ENCODE assay signal across 18 cellular contexts in the genomic region with DNA sequence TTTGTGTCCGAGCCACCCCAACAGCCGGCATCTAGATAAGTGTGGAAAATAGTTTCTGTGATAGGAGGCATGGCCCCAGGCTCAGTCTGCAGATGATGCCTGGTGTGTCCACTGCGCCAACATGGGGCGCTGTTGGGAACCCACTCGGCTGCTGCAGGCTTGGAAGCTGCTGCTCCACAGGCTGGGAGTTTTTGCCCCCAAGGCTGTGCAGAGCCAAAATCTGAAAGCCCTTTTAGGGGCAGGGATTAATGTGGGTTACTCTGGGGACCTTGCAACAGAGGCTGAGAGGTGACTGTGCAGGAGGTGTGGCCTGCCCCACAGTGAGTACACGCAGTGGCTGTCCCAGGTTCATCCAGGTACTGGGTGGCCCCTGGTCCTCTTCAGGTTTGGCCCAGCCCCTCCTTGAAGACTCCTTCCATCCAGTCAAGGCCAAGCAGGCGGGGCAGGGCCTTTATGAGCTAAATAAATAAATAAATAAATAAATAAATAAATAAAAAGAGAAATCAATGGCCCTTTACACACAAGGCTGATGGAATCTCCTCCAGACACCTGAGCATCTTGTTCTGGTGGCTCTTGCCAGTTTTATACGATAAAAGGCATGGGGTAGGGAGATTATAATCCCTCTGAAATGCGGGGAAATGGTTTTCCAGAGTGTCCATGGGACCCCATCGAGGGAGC.
DNase-seq lines count a peak whose midpoint lies in the region; ATAC-seq and TF ChIP-seq lines count a peak whose summit lies in the region.
"Had no signal": no experiment of that assay in that cellular context is flagged by ENCODE, and none has a peak within 500 bp of the region (broad histone marks: within the 10 kb centered on the region; RNA-seq: fewer than 3 reads in every experiment).

No MANE protein-coding gene starts in this region.

- no peak overlapping the region for H3K4me3 ChIP-seq in SK-N-SH (ENCODE audit: low read depth in 2 of 2, low read length in 1 of 2)
- no peak overlapping the region for H3K4me3 ChIP-seq in OCI-LY3 (ENCODE audit: low read length)
- H3K4me3 ChIP-seq in retinal pigment epithelial cell (ENCODE audit: low read length) = no peak overlapping the region
- H3K4me3 ChIP-seq: GM12878, ovary had no signal

- H3K4me2 ChIP-seq in SK-N-SH (no peak overlapping the region), OCI-LY3 (ENCODE audit: low read length) (no peak overlapping the region)

- no peak overlapping the region for H2AFZ ChIP-seq in SK-N-SH (ENCODE audit: low read depth)
- H2AFZ ChIP-seq in OCI-LY3 (ENCODE audit: low read depth, low read length) = no peak overlapping the region

- no peaks in the 10 kb centered on the region for H4K20me1 ChIP-seq in SK-N-SH (ENCODE audit: insufficient read depth)
- H4K20me1 ChIP-seq in OCI-LY3 (ENCODE audit: insufficient read depth, low read length) = no peaks in the 10 kb centered on the region; the same call in 1 of the 2 replicates

- DNase-seq in SK-N-SH (peak; percentile 60), retinal pigment epithelial cell (ENCODE audit: low read depth) (no peak)
- DNase-seq in activated CD4-positive, CD25-positive, alpha-beta regulatory T cell (lab: John Stamatoyannopoulos, UW) = no peak
- no peak for DNase-seq in stimulated activated CD4-positive, alpha-beta T cell treated with anti-CD3 and anti-CD28 coated beads, Interleukin-2, amount 100 ng/mL, for 24 hours
- DNase-seq: 8988T, EL, glutamatergic neuron, kidney glomerular epithelial cell, NCI-H1436 treated with DMSO at 0.1 percent for 48 hours, T-helper 1 cell had no signal

- CTCF ChIA-PET in SK-N-SH (lab: Yijun Ruan, JAX) = interaction anchor here (1.7 kb wide), 1 partner anchor 11 kb away, joined by 6 read pairs; no protein-coding TSS in a partner anchor

- no peaks in the 10 kb centered on the region for H3K9me2 ChIP-seq in SK-N-SH

- peaks cover 23% of the 10 kb centered on the region for H3K79me2 ChIP-seq in SK-N-SH (ENCODE audit: insufficient read depth)
- no peaks in the 10 kb centered on the region for H3K79me2 ChIP-seq in OCI-LY3 (ENCODE audit: low read length)

- H3K36me3 ChIP-seq in SK-N-SH (replicated peaks in 1 of 2; ENCODE audit: control insufficient read depth in 1 of 2, insufficient read depth in 2 of 2, low read length in 1 of 2) (peaks cover 9 to 13% of the 10 kb centered on the region in 2 experiments), OCI-LY3 (replicated peaks; ENCODE audit: low read depth, low read length) (peaks cover 5% of the 10 kb centered on the region)
- H3K36me3 ChIP-seq: ovary had no signal

- H3K9me3 ChIP-seq in SK-N-SH = no peaks in the 10 kb centered on the region
- H3K9me3 ChIP-seq in OCI-LY3 (ENCODE audit: insufficient read depth, low read length) = no peaks in the 10 kb centered on the region
- H3K9me3 ChIP-seq: ovary had no signal

- POLR2A ChIA-PET in SK-N-SH (lab: Yijun Ruan, JAX) = no interaction called here

- H3K4me1 ChIP-seq in SK-N-SH (ENCODE audit: control insufficient read depth in 1 of 2, insufficient read depth in 2 of 2, low read depth in 1 of 2, low read length in 1 of 2) (peaks cover 31 to 37% of the 10 kb centered on the region in 2 experiments; a peak in 3 of 4 replicates), OCI-LY3 (ENCODE audit: low read length) (peaks cover 21% of the 10 kb centered on the region)

- no peak for TF ChIP-seq EP300 in SK-N-SH (IDR thresholded peaks at IDR 0.05; ENCODE audit: borderline replicate concordance in 1 of 2, low read depth in 1 of 2, low read length in 1 of 2)

- H3F3A ChIP-seq in SK-N-SH (replicated peaks; ENCODE audit: insufficient read depth) = peaks cover 16% of the 10 kb centered on the region

- 96% methylated on average over 10 of the region's 10 CpGs for WGBS in SK-N-SH (ENCODE audit: low lambda C conversion rate)

- H3K27ac ChIP-seq in SK-N-SH (ENCODE audit: low read depth in 2 of 2, low read length in 1 of 2) = no peak overlapping the region
- no peak overlapping the region for H3K27ac ChIP-seq in OCI-LY3 (ENCODE audit: low read length)
- H3K27ac ChIP-seq: HL-60, ovary had no signal

- ATAC-seq in SK-N-SH treated with all-trans-retinoic acid at 6 μM for 48 hours (no peak), esophagus mucosa (peak; percentile 19), HG02884 (IDR thresholded peaks at IDR 0.05; ENCODE audit: unreplicated experiment) (no peak)
- ATAC-seq: CD8-positive, alpha-beta T cell had no signal

- H3K9ac ChIP-seq in SK-N-SH (no peak overlapping the region), OCI-LY3 (ENCODE audit: low read length) (no peak overlapping the region)

- H3K27me3 ChIP-seq in SK-N-SH (ENCODE audit: insufficient read depth) (no peaks in the 10 kb centered on the region), OCI-LY3 (ENCODE audit: low read depth, low read length) (no peaks in the 10 kb centered on the region)
- H3K27me3 ChIP-seq: ovary had no signal

- no peak for TF ChIP-seq RAD21 in SK-N-SH (IDR thresholded peaks at IDR 0.05; ENCODE audit: low read length)

- TF ChIP-seq CTCF in SK-N-SH (IDR thresholded peaks at IDR 0.05) (0 out of 2 replicates have a peak, but pooled peaks have one; percentile 22), OCI-LY3 (IDR thresholded peaks at IDR 0.05; ENCODE audit: low read depth, low read length) (peak; percentile 19; the same call in 1 of the 2 replicates), retinal pigment epithelial cell (conservative IDR thresholded peaks at IDR 0.05; ENCODE audit: low read depth, low read length) (peak; percentile 23)

TF ChIP-seq in SK-N-SH, 30 proteins besides CTCF, POLR2A, EP300 and RAD21 (continues in another document):
- TF ChIP-seq NRF1 (IDR thresholded peaks at IDR 0.05; ENCODE audit: low read depth, low read length) (no peak), RCOR1 (IDR thresholded peaks at IDR 0.05; ENCODE audit: low read length) (no peak), JUND (IDR thresholded peaks at IDR 0.05) (no peak), NFIC (IDR thresholded peaks at IDR 0.05; ENCODE audit: borderline replicate concordance) (no peak), FOXJ3 (CRISPR knock-in tag; IDR thresholded peaks at IDR 0.05) (no peak), TCF12 (IDR thresholded peaks at IDR 0.05) (no peak), FOXM1 (IDR thresholded peaks at IDR 0.05; ENCODE audit: low read depth) (no peak), ELF1 (IDR thresholded peaks at IDR 0.05) (no peak)
- TF ChIP-seq, protein P1, sequence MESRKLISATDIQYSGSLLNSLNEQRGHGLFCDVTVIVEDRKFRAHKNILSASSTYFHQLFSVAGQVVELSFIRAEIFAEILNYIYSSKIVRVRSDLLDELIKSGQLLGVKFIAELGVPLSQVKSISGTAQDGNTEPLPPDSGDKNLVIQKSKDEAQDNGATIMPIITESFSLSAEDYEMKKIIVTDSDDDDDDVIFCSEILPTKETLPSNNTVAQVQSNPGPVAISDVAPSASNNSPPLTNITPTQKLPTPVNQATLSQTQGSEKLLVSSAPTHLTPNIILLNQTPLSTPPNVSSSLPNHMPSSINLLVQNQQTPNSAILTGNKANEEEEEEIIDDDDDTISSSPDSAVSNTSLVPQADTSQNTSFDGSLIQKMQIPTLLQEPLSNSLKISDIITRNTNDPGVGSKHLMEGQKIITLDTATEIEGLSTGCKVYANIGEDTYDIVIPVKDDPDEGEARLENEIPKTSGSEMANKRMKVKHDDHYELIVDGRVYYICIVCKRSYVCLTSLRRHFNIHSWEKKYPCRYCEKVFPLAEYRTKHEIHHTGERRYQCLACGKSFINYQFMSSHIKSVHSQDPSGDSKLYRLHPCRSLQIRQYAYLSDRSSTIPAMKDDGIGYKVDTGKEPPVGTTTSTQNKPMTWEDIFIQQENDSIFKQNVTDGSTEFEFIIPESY (IDR thresholded peaks at IDR 0.05; ENCODE audit: borderline replicate concordance, low read depth) = no peak
- TF ChIP-seq, protein P2, sequence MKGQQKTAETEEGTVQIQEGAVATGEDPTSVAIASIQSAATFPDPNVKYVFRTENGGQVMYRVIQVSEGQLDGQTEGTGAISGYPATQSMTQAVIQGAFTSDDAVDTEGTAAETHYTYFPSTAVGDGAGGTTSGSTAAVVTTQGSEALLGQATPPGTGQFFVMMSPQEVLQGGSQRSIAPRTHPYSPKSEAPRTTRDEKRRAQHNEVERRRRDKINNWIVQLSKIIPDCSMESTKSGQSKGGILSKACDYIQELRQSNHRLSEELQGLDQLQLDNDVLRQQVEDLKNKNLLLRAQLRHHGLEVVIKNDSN (IDR thresholded peaks at IDR 0.05; ENCODE audit: borderline replicate concordance, low read depth) = no peak

TF ChIP-seq in SK-N-SH treated with all-trans-retinoic acid at 6 μM for 48 hours, 23 proteins besides CTCF, POLR2A, EP300 and RAD21 (continues in another document):
- TF ChIP-seq ZC3H10 (CRISPR knock-in tag; IDR thresholded peaks at IDR 0.05) = no peak
- TF ChIP-seq CSDC2 (CRISPR knock-in tag; IDR thresholded peaks at IDR 0.05) = no peak
- TF ChIP-seq, protein P3, sequence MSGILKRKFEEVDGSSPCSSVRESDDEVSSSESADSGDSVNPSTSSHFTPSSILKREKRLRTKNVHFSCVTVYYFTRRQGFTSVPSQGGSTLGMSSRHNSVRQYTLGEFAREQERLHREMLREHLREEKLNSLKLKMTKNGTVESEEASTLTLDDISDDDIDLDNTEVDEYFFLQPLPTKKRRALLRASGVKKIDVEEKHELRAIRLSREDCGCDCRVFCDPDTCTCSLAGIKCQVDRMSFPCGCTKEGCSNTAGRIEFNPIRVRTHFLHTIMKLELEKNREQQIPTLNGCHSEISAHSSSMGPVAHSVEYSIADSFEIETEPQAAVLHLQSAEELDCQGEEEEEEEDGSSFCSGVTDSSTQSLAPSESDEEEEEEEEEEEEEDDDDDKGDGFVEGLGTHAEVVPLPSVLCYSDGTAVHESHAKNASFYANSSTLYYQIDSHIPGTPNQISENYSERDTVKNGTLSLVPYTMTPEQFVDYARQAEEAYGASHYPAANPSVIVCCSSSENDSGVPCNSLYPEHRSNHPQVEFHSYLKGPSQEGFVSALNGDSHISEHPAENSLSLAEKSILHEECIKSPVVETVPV (CRISPR knock-in tag; IDR thresholded peaks at IDR 0.05) = no peak
